1 cellular context compared by ENCODE assay signal in genomic region chr3:168467085-168467714, GRCh38.
TF ChIP-seq lines count a peak whose summit lies in the region.

No MANE protein-coding gene starts in this region.

TF ChIP-seq in GM23338, 12 proteins besides CTCF, POLR2A, EP300 and RAD21 (continued from another document):
- TF ChIP-seq, protein P1, sequence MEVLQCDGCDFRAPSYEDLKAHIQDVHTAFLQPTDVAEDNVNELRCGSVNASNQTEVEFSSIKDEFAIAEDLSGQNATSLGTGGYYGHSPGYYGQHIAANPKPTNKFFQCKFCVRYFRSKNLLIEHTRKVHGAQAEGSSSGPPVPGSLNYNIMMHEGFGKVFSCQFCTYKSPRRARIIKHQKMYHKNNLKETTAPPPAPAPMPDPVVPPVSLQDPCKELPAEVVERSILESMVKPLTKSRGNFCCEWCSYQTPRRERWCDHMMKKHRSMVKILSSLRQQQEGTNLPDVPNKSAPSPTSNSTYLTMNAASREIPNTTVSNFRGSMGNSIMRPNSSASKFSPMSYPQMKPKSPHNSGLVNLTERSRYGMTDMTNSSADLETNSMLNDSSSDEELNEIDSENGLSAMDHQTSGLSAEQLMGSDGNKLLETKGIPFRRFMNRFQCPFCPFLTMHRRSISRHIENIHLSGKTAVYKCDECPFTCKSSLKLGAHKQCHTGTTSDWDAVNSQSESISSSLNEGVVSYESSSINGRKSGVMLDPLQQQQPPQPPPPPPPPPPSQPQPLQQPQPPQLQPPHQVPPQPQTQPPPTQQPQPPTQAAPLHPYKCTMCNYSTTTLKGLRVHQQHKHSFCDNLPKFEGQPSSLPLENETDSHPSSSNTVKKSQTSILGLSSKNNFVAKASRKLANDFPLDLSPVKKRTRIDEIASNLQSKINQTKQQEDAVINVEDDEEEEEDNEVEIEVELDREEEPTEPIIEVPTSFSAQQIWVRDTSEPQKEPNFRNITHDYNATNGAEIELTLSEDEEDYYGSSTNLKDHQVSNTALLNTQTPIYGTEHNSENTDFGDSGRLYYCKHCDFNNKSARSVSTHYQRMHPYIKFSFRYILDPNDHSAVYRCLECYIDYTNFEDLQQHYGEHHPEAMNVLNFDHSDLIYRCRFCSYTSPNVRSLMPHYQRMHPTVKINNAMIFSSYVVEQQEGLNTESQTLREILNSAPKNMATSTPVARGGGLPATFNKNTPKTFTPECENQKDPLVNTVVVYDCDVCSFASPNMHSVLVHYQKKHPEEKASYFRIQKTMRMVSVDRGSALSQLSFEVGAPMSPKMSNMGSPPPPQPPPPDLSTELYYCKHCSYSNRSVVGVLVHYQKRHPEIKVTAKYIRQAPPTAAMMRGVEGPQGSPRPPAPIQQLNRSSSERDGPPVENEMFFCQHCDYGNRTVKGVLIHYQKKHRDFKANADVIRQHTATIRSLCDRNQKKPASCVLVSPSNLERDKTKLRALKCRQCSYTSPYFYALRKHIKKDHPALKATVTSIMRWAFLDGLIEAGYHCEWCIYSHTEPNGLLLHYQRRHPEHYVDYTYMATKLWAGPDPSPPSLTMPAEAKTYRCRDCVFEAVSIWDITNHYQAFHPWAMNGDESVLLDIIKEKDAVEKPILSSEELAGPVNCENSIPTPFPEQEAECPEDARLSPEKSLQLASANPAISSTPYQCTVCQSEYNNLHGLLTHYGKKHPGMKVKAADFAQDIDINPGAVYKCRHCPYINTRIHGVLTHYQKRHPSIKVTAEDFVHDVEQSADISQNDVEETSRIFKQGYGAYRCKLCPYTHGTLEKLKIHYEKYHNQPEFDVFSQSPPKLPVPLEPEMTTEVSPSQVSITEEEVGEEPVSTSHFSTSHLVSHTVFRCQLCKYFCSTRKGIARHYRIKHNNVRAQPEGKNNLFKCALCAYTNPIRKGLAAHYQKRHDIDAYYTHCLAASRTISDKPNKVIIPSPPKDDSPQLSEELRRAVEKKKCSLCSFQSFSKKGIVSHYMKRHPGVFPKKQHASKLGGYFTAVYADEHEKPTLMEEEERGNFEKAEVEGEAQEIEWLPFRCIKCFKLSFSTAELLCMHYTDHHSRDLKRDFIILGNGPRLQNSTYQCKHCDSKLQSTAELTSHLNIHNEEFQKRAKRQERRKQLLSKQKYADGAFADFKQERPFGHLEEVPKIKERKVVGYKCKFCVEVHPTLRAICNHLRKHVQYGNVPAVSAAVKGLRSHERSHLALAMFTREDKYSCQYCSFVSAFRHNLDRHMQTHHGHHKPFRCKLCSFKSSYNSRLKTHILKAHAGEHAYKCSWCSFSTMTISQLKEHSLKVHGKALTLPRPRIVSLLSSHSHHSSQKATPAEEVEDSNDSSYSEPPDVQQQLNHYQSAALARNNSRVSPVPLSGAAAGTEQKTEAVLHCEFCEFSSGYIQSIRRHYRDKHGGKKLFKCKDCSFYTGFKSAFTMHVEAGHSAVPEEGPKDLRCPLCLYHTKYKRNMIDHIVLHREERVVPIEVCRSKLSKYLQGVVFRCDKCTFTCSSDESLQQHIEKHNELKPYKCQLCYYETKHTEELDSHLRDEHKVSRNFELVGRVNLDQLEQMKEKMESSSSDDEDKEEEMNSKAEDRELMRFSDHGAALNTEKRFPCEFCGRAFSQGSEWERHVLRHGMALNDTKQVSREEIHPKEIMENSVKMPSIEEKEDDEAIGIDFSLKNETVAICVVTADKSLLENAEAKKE (CRISPR knock-in tag; IDR thresholded peaks at IDR 0.05), result no peak
- no peak for TF ChIP-seq EZH2 (IDR thresholded peaks at IDR 0.05; ENCODE audit: low read depth, unreplicated experiment)
- no peak for TF ChIP-seq JUNB (IDR thresholded peaks at IDR 0.05; ENCODE audit: unreplicated experiment)
- no peak for TF ChIP-seq POLR2AphosphoS5 (IDR thresholded peaks at IDR 0.05; ENCODE audit: low read depth)
- no peak for TF ChIP-seq ZNF331 (CRISPR knock-in tag; IDR thresholded peaks at IDR 0.05; ENCODE audit: low read depth)
